24 cellular contexts compared by ENCODE assay signal in the genomic region with DNA sequence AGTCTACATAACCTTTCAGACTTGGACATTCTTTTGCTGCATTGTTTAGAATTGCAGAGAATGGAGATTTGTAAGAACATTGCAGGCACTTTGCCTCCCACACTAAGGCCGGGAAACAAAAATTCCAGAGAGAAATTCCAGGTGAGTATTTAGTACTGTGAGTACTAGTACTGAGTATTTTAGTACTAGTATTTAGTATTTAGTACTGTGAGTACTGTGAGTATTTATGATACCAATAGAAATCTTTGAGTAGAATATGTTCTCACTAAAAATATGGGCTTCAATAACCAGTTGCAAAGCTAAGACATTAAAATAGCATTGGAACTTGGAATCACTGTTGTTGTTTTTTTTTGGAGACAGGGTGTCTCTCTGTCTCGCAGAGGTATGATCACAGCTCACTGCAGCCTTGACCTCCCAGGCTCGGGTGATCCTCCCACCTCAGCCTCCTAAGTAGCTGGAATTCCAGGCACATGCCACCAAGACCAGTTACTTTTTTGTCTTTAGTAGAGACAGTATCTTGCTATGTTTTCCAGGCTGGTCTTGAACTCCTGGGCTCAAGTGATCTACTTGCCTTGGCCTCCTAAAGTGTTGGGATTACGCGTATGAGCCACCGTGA.
"Had no signal": no experiment of that assay in that cellular context is flagged by ENCODE, and none has a peak within 500 bp of the region (broad histone marks: within the 10 kb centered on the region; RNA-seq: fewer than 3 reads in every experiment).

No MANE protein-coding gene starts in this region.

- H3K27me3 Mint-ChIP-seq: naive B cell; stimulated activated naive B cell treated with anti-CD40 and anti-IgM and Interleukin-4, amounts not matched to agents 10 μg/mL and 1 μg/mL and 100 μg/mL, for 72 hours; stimulated activated naive CD8-positive, alpha-beta T cell treated with anti-CD3 and anti-CD28 coated beads, Interleukin-15, amount 100 ng/mL, for 72 hours had no signal

- H3K4me1 Mint-ChIP-seq: stimulated activated naive B cell treated with anti-CD40 and anti-IgM and Interleukin-4, amounts not matched to agents 10 μg/mL and 1 μg/mL and 100 μg/mL, for 72 hours had no signal

- H3K4me3 ChIP-seq: esophagus muscularis mucosa, gastrocnemius medialis, heart right ventricle, psoas muscle, sigmoid colon, skin epidermis, testis, tibial nerve, upper lobe of right lung, vagina had no signal

- FAIRE-seq: islet of Langerhans had no signal

- H3K4me3 Mint-ChIP-seq: dendritic cell treated with granulocyte-macrophage colony-stimulating factor and Interleukin-4, amounts not matched to agents 40 ng/mL and 50 ng/mL, for 4 days; effector memory CD8-positive, alpha-beta T cell; naive B cell; stimulated activated naive B cell treated with anti-CD40 and anti-IgM and Interleukin-4, amounts not matched to agents 10 μg/mL and 1 μg/mL and 100 μg/mL, for 72 hours; stimulated activated naive CD8-positive, alpha-beta T cell treated with anti-CD3 and anti-CD28 coated beads, Interleukin-15, amount 100 ng/mL, for 72 hours had no signal

- H3K27ac Mint-ChIP-seq: dendritic cell treated with granulocyte-macrophage colony-stimulating factor and Interleukin-4, amounts not matched to agents 40 ng/mL and 50 ng/mL, for 4 days; effector memory CD8-positive, alpha-beta T cell; naive B cell; stimulated activated naive B cell treated with anti-CD40 and anti-IgM and Interleukin-4, amounts not matched to agents 10 μg/mL and 1 μg/mL and 100 μg/mL, for 72 hours; stimulated activated naive CD8-positive, alpha-beta T cell treated with anti-CD3 and anti-CD28 coated beads, Interleukin-15, amount 100 ng/mL, for 72 hours had no signal

- H3K9me3 Mint-ChIP-seq: dendritic cell treated with granulocyte-macrophage colony-stimulating factor and Interleukin-4, amounts not matched to agents 40 ng/mL and 50 ng/mL, for 4 days; effector memory CD8-positive, alpha-beta T cell; naive B cell; stimulated activated naive B cell treated with anti-CD40 and anti-IgM and Interleukin-4, amounts not matched to agents 10 μg/mL and 1 μg/mL and 100 μg/mL, for 72 hours; stimulated activated naive CD8-positive, alpha-beta T cell treated with anti-CD3 and anti-CD28 coated beads, Interleukin-15, amount 100 ng/mL, for 72 hours had no signal

- H3K27ac ChIP-seq: epithelial cell of prostate, esophagus muscularis mucosa, gastrocnemius medialis, heart right ventricle, neutrophil, psoas muscle, sigmoid colon, skin epidermis, testis, tibial nerve, upper lobe of right lung, vagina had no signal

- ATAC-seq: effector memory CD8-positive, alpha-beta T cell; gastrocnemius medialis; heart right ventricle; psoas muscle; stimulated activated naive B cell treated with anti-CD40 and anti-IgM and Interleukin-4, amounts not matched to agents 10 μg/mL and 1 μg/mL and 100 μg/mL, for 72 hours; stimulated activated naive CD8-positive, alpha-beta T cell treated with anti-CD3 and anti-CD28 coated beads, Interleukin-15, amount 100 ng/mL, for 72 hours; upper lobe of right lung had no signal

- H3K9me3 ChIP-seq: esophagus muscularis mucosa, gastrocnemius medialis, heart right ventricle, neutrophil, psoas muscle, sigmoid colon, testis, tibial nerve, upper lobe of right lung, vagina had no signal

- H3K4me1 ChIP-seq: psoas muscle, testis, upper lobe of right lung, vagina had no signal

- DNase-seq: effector memory CD8-positive, alpha-beta T cell; gastrocnemius medialis; heart right ventricle; hypothalamus; kidney glomerular epithelial cell; mesendoderm; naive B cell; psoas muscle; retina; sigmoid colon; stimulated activated CD4-positive, alpha-beta T cell treated with anti-CD3 and anti-CD28 coated beads, Interleukin-2, amount 100 ng/mL, for 24 hours; stimulated activated CD4-positive, alpha-beta T cell treated with anti-CD3 and anti-CD28 coated beads, Interleukin-4, amount 100 ng/mL, for 4 hours; stimulated activated naive B cell treated with anti-CD40 and anti-IgM and Interleukin-4, amounts not matched to agents 10 μg/mL and 1 μg/mL and 100 μg/mL, for 72 hours; stimulated activated naive CD8-positive, alpha-beta T cell treated with anti-CD3 and anti-CD28 coated beads, Interleukin-15, amount 100 ng/mL, for 72 hours; testis; upper lobe of right lung had no signal

- H3K36me3 ChIP-seq: esophagus muscularis mucosa, gastrocnemius medialis, heart right ventricle, neutrophil, sigmoid colon, tibial nerve, upper lobe of right lung, vagina had no signal

- H3K27me3 ChIP-seq: esophagus muscularis mucosa, gastrocnemius medialis, heart right ventricle, neutrophil, sigmoid colon, testis, tibial nerve, upper lobe of right lung, vagina had no signal

- H3K36me3 Mint-ChIP-seq: naive B cell; stimulated activated naive B cell treated with anti-CD40 and anti-IgM and Interleukin-4, amounts not matched to agents 10 μg/mL and 1 μg/mL and 100 μg/mL, for 72 hours had no signal
